7 cellular contexts compared by ENCODE assay signal in the genomic region with DNA sequence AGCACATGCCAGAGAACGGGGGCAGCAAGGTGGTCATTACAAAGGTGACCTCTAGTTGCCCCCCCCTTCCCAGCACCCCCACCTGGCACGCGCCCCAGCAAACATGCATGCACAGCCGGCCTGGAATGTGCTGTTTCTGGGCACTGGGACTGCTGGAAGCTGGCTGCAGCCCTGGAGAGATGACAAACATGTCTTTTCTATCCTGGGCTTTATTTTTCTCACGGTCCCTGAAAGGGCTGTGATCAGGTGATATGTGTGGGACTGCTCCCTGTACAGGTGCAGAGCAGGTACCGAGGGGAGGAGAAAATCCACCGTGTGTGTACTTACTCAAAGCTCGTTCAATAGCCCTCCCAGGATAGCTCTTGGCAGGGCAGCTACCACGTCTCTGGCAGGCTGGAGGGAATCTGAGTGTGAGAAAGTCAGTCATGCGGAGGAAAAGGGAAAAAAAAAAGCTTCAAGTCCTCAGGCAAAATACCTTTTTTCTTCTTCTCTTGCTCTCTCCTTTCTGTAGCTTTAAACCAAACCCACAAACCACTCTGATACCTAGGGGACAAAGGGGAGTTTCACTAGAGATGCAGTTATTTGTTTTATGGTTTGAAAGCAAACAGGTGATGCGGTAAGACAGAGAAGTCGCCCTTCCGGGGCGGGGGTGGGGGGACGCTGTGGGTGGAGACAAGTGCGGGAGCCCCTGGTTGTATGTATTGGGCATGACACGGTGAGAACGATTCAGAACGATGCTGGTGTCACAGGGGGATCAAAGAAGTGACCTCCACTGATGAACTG. TPM values are rescaled to one million over a fixed set of nuclear protein-coding genes. Genes with fewer than 3 reads are reported as not detected.
DNase-seq lines count a peak whose midpoint lies in the region; ATAC-seq and TF ChIP-seq lines count a peak whose summit lies in the region.

No MANE protein-coding gene starts in this region.

- peaks cover 22% of the 10 kb centered on the region for H3K4me1 Mint-ChIP-seq in activated T-helper 2 cell treated with anti-CD3 and anti-CD28 coated beads, Interferon-gamma antibody, Interleukin-2, Interleukin-4, amounts not matched to agents 10 μg/mL and 5 μg/mL and 100 μg/mL, durations not matched to agents 14 hours and 24 hours and 36 hours (ENCODE audit: low read depth)

- H3K9ac ChIP-seq in Loucy (ENCODE audit: low read depth, low read length, poor library complexity, severe bottlenecking) (peak overlapping the region; percentile 85), neuronal stem cell (ENCODE audit: low read depth, low read length, poor library complexity) (no peak overlapping the region)

- TF ChIP-seq CTCF in Loucy (conservative IDR thresholded peaks at IDR 0.05; ENCODE audit: low read length) = no peak

- peaks cover 5% of the 10 kb centered on the region; the same call in 1 of the 2 replicates for H3F3A ChIP-seq in Loucy (ENCODE audit: low read depth)

- H2BK15ac ChIP-seq in neuronal stem cell (ENCODE audit: low read length) = peak overlapping the region; percentile 62

- WGBS in neuronal stem cell (ENCODE audit: extremely low coverage in 2 of 2, insufficient read length in 2 of 2, insufficient replicate concordance in 1 of 2), 2 donors = no CpG with 5 or more reads among the region's 19 CpGs

- H3K27me3 ChIP-seq in Loucy (ENCODE audit: insufficient read depth, low read length, poor library complexity, severe bottlenecking) (no peaks in the 10 kb centered on the region), neuronal stem cell (ENCODE audit: control insufficient read depth in 3 of 3, insufficient read depth in 3 of 3, low read depth in 1 of 3, low read length in 3 of 3) (no peaks in the 10 kb centered on the region)

- peaks cover 58% of the 10 kb centered on the region for H3K27me3 Mint-ChIP-seq in activated T-helper 2 cell treated with anti-CD3 and anti-CD28 coated beads, Interferon-gamma antibody, Interleukin-2, Interleukin-4, amounts not matched to agents 10 μg/mL and 5 μg/mL and 100 μg/mL, durations not matched to agents 14 hours and 24 hours and 36 hours (ENCODE audit: low read depth)

- H3K23ac ChIP-seq in neuronal stem cell (ENCODE audit: low read depth, low read length, poor library complexity) = no peak overlapping the region

- no peak overlapping the region for H4K8ac ChIP-seq in neuronal stem cell (ENCODE audit: low read depth, low read length)

- no peaks in the 10 kb centered on the region for H3K36me3 Mint-ChIP-seq in activated T-helper 2 cell treated with anti-CD3 and anti-CD28 coated beads, Interferon-gamma antibody, Interleukin-2, Interleukin-4, amounts not matched to agents 10 μg/mL and 5 μg/mL and 100 μg/mL, durations not matched to agents 14 hours and 24 hours and 36 hours (ENCODE audit: low read depth)

- peak overlapping the region; percentile 20 for H2AK5ac ChIP-seq in neuronal stem cell (ENCODE audit: low read depth, low read length)

- peak overlapping the region; percentile 89 for H2BK120ac ChIP-seq in neuronal stem cell (ENCODE audit: low read depth, low read length)

- no peak overlapping the region for H3K14ac ChIP-seq in neuronal stem cell (ENCODE audit: low read length)

- intact Hi-C loops in activated T-helper 2 cell treated with anti-CD3 and anti-CD28 coated beads, Interferon-gamma antibody, Interleukin-2, Interleukin-4, amounts not matched to agents 10 μg/mL and 5 μg/mL and 100 μg/mL, durations not matched to agents 14 hours and 24 hours and 36 hours (cut with micrococcal nuclease) = loop anchor here (10.0 kb wide), 3 partner anchors 454 to 536 kb away; partner anchors contain the start of gene OPA1

- H3K4me3 ChIP-seq in Loucy (ENCODE audit: low read length, poor library complexity, severe bottlenecking) (peak overlapping the region; percentile 71), neuronal stem cell (ENCODE audit: low read length in 2 of 2) (no peak overlapping the region)

- peak overlapping the region; percentile 94 for H3K4ac ChIP-seq in neuronal stem cell (ENCODE audit: low read length)

- H3K4me1 ChIP-seq in Loucy (ENCODE audit: insufficient read depth, low read length, poor library complexity, severe bottlenecking) (peaks cover 54% of the 10 kb centered on the region), neuronal stem cell (ENCODE audit: control insufficient read depth in 2 of 2, insufficient read depth in 1 of 2, low read depth in 1 of 2, low read length in 2 of 2) (peaks cover 38 to 45% of the 10 kb centered on the region in 2 donors)

- H3K36me3 ChIP-seq in Loucy (ENCODE audit: insufficient read depth, low read length) (no peaks in the 10 kb centered on the region), neuronal stem cell (replicated peaks in 1 of 2; ENCODE audit: control insufficient read depth in 2 of 2, insufficient read depth in 2 of 2, low read length in 2 of 2) (no peaks in the 10 kb centered on the region)

- H3K9me3 ChIP-seq in Loucy (ENCODE audit: insufficient read depth, low read depth, low read length) = no peaks in the 10 kb centered on the region
- no peaks in the 10 kb centered on the region for H3K9me3 ChIP-seq in neuronal stem cell (replicated peaks in 1 of 2; ENCODE audit: control insufficient read depth in 2 of 2, insufficient read depth in 1 of 2, low read depth in 1 of 2, low read length in 2 of 2)

- no peaks in the 10 kb centered on the region for H4K20me1 ChIP-seq in Loucy (ENCODE audit: insufficient read depth, low read length, poor library complexity, severe bottlenecking)

- ATAC-seq in GM18508 (IDR thresholded peaks at IDR 0.05; ENCODE audit: insufficient read depth, unreplicated experiment) = peak; percentile 40
- ATAC-seq in GM21737 (IDR thresholded peaks at IDR 0.05; ENCODE audit: unreplicated experiment) = peak; percentile 37

- H3K27ac Mint-ChIP-seq in activated T-helper 2 cell treated with anti-CD3 and anti-CD28 coated beads, Interferon-gamma antibody, Interleukin-2, Interleukin-4, amounts not matched to agents 10 μg/mL and 5 μg/mL and 100 μg/mL, durations not matched to agents 14 hours and 24 hours and 36 hours = no peak overlapping the region

- no peak overlapping the region for H2BK5ac ChIP-seq in neuronal stem cell (ENCODE audit: low read length)

- no peak overlapping the region for H2AFZ ChIP-seq in Loucy (ENCODE audit: low read length)
- peak overlapping the region; percentile 55 for H2AFZ ChIP-seq in neuronal stem cell (ENCODE audit: low read length)

- H3K4me3 Mint-ChIP-seq in activated T-helper 2 cell treated with anti-CD3 and anti-CD28 coated beads, Interferon-gamma antibody, Interleukin-2, Interleukin-4, amounts not matched to agents 10 μg/mL and 5 μg/mL and 100 μg/mL, durations not matched to agents 14 hours and 24 hours and 36 hours (ENCODE audit: low read depth) = no peak overlapping the region

- H3K9me3 Mint-ChIP-seq in activated T-helper 2 cell treated with anti-CD3 and anti-CD28 coated beads, Interferon-gamma antibody, Interleukin-2, Interleukin-4, amounts not matched to agents 10 μg/mL and 5 μg/mL and 100 μg/mL, durations not matched to agents 14 hours and 24 hours and 36 hours = no peaks in the 10 kb centered on the region

- H3K4me2 ChIP-seq in Loucy (ENCODE audit: low read depth, low read length, poor library complexity, severe bottlenecking) (peak overlapping the region; percentile 84), neuronal stem cell (ENCODE audit: insufficient read depth, low read length, poor library complexity, severe bottlenecking) (peak overlapping the region; percentile 52)

- H2BK12ac ChIP-seq in neuronal stem cell (ENCODE audit: low read length) = peak overlapping the region; percentile 24

- H4K91ac ChIP-seq in neuronal stem cell (ENCODE audit: low read depth, low read length, poor library complexity) = no peak overlapping the region

- H3K18ac ChIP-seq in neuronal stem cell (ENCODE audit: low read length) = peak overlapping the region; percentile 61

- H3K27ac ChIP-seq in neuronal stem cell (replicated peaks; ENCODE audit: low read length) = no peak overlapping the region

- H3K79me2 ChIP-seq in Loucy (ENCODE audit: insufficient read depth, low read length) = peaks cover under 1% of the 10 kb centered on the region; the same call in 1 of the 2 replicates

- DNase-seq in activated T-helper 2 cell treated with anti-CD3 and anti-CD28 coated beads, Interferon-gamma antibody, Interleukin-2, Interleukin-4, amounts not matched to agents 10 μg/mL and 5 μg/mL and 100 μg/mL, durations not matched to agents 14 hours and 24 hours and 36 hours (ENCODE audit: low spot score) = peak; percentile 15
- peak; percentile 46 for DNase-seq in neuronal stem cell (ENCODE audit: low spot score)
- DNase-seq in AML-193 (lab: John Stamatoyannopoulos, UW) = no peak
- no peak for DNase-seq in NCI-H524 (lab: John Stamatoyannopoulos, UW)

- no peaks in the 10 kb centered on the region for H3K9me2 ChIP-seq in Loucy (replicated peaks; ENCODE audit: low read depth, low read length)

- no peaks in the 10 kb centered on the region for H3K79me1 ChIP-seq in neuronal stem cell (ENCODE audit: low read depth, low read length)

RNA-seq across cellular contexts. Expression of gene HES1, which starts 5.0 kb away (rescaled TPM):
- 0.37 and 0.53 TPM in 2 replicates for total RNA-seq in activated T-helper 2 cell treated with anti-CD3 and anti-CD28 coated beads, Interferon-gamma antibody, Interleukin-2, Interleukin-4, amounts not matched to agents 10 μg/mL and 5 μg/mL and 100 μg/mL, durations not matched to agents 14 hours and 24 hours and 36 hours
- 29.1 TPM for polyA plus RNA-seq in neuronal stem cell (2013, experiment 1 of 2)
- 30.9 TPM for polyA plus RNA-seq in neuronal stem cell (2013, experiment 2 of 2)

Comparison
In these comparisons a context has a peak if more than half of its experiments do, and no peak if none do; other contexts are left out.
1. DNase-seq: peak in activated T-helper 2 cell treated with anti-CD3 and anti-CD28 coated beads, Interferon-gamma antibody, Interleukin-2, Interleukin-4, amounts not matched to agents 10 μg/mL and 5 μg/mL and 100 μg/mL, durations not matched to agents 14 hours and 24 hours and 36 hours (single experiment) and neuronal stem cell (single experiment); none in AML-193 (0 of 2) and NCI-H524 (0 of 2).